In genomic region chr17:78357177-78357586, GRCh38 we compare ENCODE assay signal across 8 cellular contexts. TPM values are rescaled to one million over a fixed set of nuclear protein-coding genes. Genes with fewer than 3 reads are reported as not detected.
A peak's percentile ranks its signal among the peaks of the same experiment; 100 is the strongest.
DNase-seq lines count a peak whose midpoint lies in the region; ATAC-seq and TF ChIP-seq lines count a peak whose summit lies in the region.

No MANE protein-coding gene starts in this region.

- H3K4ac ChIP-seq in H9 (ENCODE audit: low read depth, low read length) (no peak overlapping the region), trophoblast cell (ENCODE audit: low read depth, low read length) (peak overlapping the region; percentile 54)

- H2AK5ac ChIP-seq in H9 (ENCODE audit: insufficient read length, low read length) (no peak overlapping the region), trophoblast cell (ENCODE audit: low read length) (no peak overlapping the region)

- H3K4me3 ChIP-seq in trophoblast cell (ENCODE audit: low read depth, low read length): peak overlapping the region; percentile 98

- H4K91ac ChIP-seq in H9 (ENCODE audit: insufficient read length, low read depth, low read length) (no peak overlapping the region), trophoblast cell (ENCODE audit: low read depth, low read length) (no peak overlapping the region)

- H3K27me3 Mint-ChIP-seq in H9 (ENCODE audit: low read depth): peaks cover 67% of the 10 kb centered on the region
- no peaks in the 10 kb centered on the region for H3K27me3 Mint-ChIP-seq in activated T-helper 1 cell treated with anti-CD3 and anti-CD28 coated beads, Interleukin-12 subunit alpha, Interleukin-12 subunit beta, Interleukin-2, Interleukin-4 antibody, amounts not matched to agents 30 ng/mL and 10 ng/mL and 1 ng/mL, durations not matched to agents 14 hours and 24 hours and 36 hours (ENCODE audit: insufficient read depth)

- H3K79me1 ChIP-seq in H9 (ENCODE audit: insufficient read depth, low read depth, low read length, poor library complexity, severe bottlenecking) (no peaks in the 10 kb centered on the region), trophoblast cell (ENCODE audit: low read length) (peaks cover 59% of the 10 kb centered on the region)

- H4K8ac ChIP-seq in H9 (replicated peaks; ENCODE audit: insufficient read length, low read depth, low read length) (no peak overlapping the region), trophoblast cell (ENCODE audit: low read depth, low read length) (no peak overlapping the region)

- no peak overlapping the region for H3K23ac ChIP-seq in H9 (ENCODE audit: insufficient read length, low read depth, low read length)
- no peak overlapping the region for H3K23ac ChIP-seq in trophoblast cell (ENCODE audit: low read length)

- H3K14ac ChIP-seq in H9 (ENCODE audit: insufficient read depth, low read length) (no peak overlapping the region), trophoblast cell (ENCODE audit: low read length) (peak overlapping the region; percentile 34)

- no peak overlapping the region for H4K12ac ChIP-seq in trophoblast cell (ENCODE audit: low read depth, low read length)

- no peak overlapping the region for H4K5ac ChIP-seq in H9 (ENCODE audit: insufficient read length, low read depth, low read length)

- DNase-seq in H9 (peak; percentile 56), Right ventricle myocardium inferior (ENCODE audit: missing footprints) (peak; percentile 78), trophoblast cell (peak; percentile 42 to 46), NCI-H526 treated with DMSO at 0.1 percent for 48 hours (lab: John Stamatoyannopoulos, UW) (no peak), ecto neural progenitor cell (ENCODE audit: low spot score) (no peak)
- peak; percentile 19 for DNase-seq in activated T-helper 1 cell treated with anti-CD3 and anti-CD28 coated beads, Interleukin-12 subunit alpha, Interleukin-12 subunit beta, Interleukin-2, Interleukin-4 antibody, amounts not matched to agents 30 ng/mL and 10 ng/mL and 1 ng/mL, durations not matched to agents 14 hours and 24 hours and 36 hours (ENCODE audit: low spot score)
- DNase-seq in stimulated activated CD4-positive, alpha-beta T cell treated with anti-CD3 and anti-CD28 coated beads, Interleukin-4, amount 100 ng/mL, for 24 hours: no peak

- ATAC-seq in Right ventricle myocardium inferior (no peak), GM21723 (IDR thresholded peaks at IDR 0.05; ENCODE audit: unreplicated experiment) (no peak)

- H2AFZ ChIP-seq in H9 (ENCODE audit: low read length) (no peak overlapping the region), trophoblast cell (ENCODE audit: insufficient read depth, low read length, poor library complexity) (no peak overlapping the region)

- no peak overlapping the region for H3K56ac ChIP-seq in H9 (ENCODE audit: insufficient read length, low read depth, low read length)

- peaks cover 26% of the 10 kb centered on the region for H3K23me2 ChIP-seq in H9 (ENCODE audit: insufficient read length, low read depth, low read length, poor library complexity, severe bottlenecking)

- H3T11ph ChIP-seq in H9 (ENCODE audit: low read length): no peak overlapping the region

- WGBS in H9 (ENCODE audit: extremely low coverage, insufficient read length, low lambda C conversion rate): no CpG with 5 or more reads among the region's 7 CpGs
- no CpG with 5 or more reads among the region's 7 CpGs for WGBS in trophoblast cell (ENCODE audit: extremely low coverage, insufficient coverage, insufficient read length)

- no peak overlapping the region for H3K27ac ChIP-seq in H9 (ENCODE audit: insufficient read length, low read depth, low read length)
- H3K27ac ChIP-seq in trophoblast cell (ENCODE audit: low read depth, low read length): peak overlapping the region; percentile 92

- H2BK5ac ChIP-seq in H9 (ENCODE audit: insufficient read length, low read length) (no peak overlapping the region), trophoblast cell (ENCODE audit: low read depth, low read length, poor library complexity) (peak overlapping the region; percentile 22)

- H3K79me2 ChIP-seq in H9 (ENCODE audit: insufficient read depth, low read length) (peaks cover 15% of the 10 kb centered on the region; the same call in 1 of the 2 replicates), trophoblast cell (ENCODE audit: control insufficient read depth, insufficient read depth, low read length, poor library complexity) (peaks cover 32% of the 10 kb centered on the region)

- TF ChIP-seq CTCF in H9 (conservative IDR thresholded peaks at IDR 0.05): no peak

- peak overlapping the region; percentile 63 to 84; a peak in 4 of 5 replicates for H3K4me3 Mint-ChIP-seq in H9
- peak overlapping the region; percentile 94 for H3K4me3 Mint-ChIP-seq in activated T-helper 1 cell treated with anti-CD3 and anti-CD28 coated beads, Interleukin-12 subunit alpha, Interleukin-12 subunit beta, Interleukin-2, Interleukin-4 antibody, amounts not matched to agents 30 ng/mL and 10 ng/mL and 1 ng/mL, durations not matched to agents 14 hours and 24 hours and 36 hours

- no peaks in the 10 kb centered on the region for H4K20me1 ChIP-seq in H9 (ENCODE audit: control insufficient read depth, insufficient read depth, insufficient read length)

- H2BK12ac ChIP-seq in H9 (ENCODE audit: insufficient read length, low read depth, low read length): no peak overlapping the region
- peak overlapping the region; percentile 2 for H2BK12ac ChIP-seq in trophoblast cell (ENCODE audit: low read length)

- H3K36me3 ChIP-seq in trophoblast cell (ENCODE audit: control insufficient read depth in 1 of 2, insufficient read depth in 2 of 2, low read length in 2 of 2): peaks cover 20 to 24% of the 10 kb centered on the region in 2 experiments

- peaks cover 17% of the 10 kb centered on the region; the same call in 1 of the 2 replicates for H3K4me1 ChIP-seq in H9 (ENCODE audit: insufficient read depth, low read length)
- peaks cover 36 to 45% of the 10 kb centered on the region in 2 experiments for H3K4me1 ChIP-seq in trophoblast cell (ENCODE audit: control insufficient read depth in 1 of 2, insufficient read depth in 2 of 2, low read length in 2 of 2)

- H3K4me2 ChIP-seq in H9 (ENCODE audit: insufficient read depth, insufficient read length, low read length): peak overlapping the region; percentile 42
- peak overlapping the region; percentile 71 for H3K4me2 ChIP-seq in trophoblast cell (ENCODE audit: low read length)

- H3K9me3 ChIP-seq in H9 (ENCODE audit: control insufficient read depth, low read depth, low read length): no peaks in the 10 kb centered on the region
- no peaks in the 10 kb centered on the region for H3K9me3 ChIP-seq in trophoblast cell (ENCODE audit: insufficient read depth, low read depth, low read length)

- intact Hi-C loops in activated T-helper 1 cell treated with anti-CD3 and anti-CD28 coated beads, Interleukin-12 subunit alpha, Interleukin-12 subunit beta, Interleukin-2, Interleukin-4 antibody, amounts not matched to agents 30 ng/mL and 10 ng/mL and 1 ng/mL, durations not matched to agents 14 hours and 24 hours and 36 hours (cut with micrococcal nuclease): loop anchor here (2.0 to 5.0 kb wide), 2 partner anchors 225 to 424 kb away; partner anchors contain the start of gene TMC8
- intact Hi-C loops in Right ventricle myocardium inferior (cut with DNase I): no loop called here

- H3K9ac ChIP-seq in H9 (ENCODE audit: extremely low read depth, insufficient read length, low read length) (no peak overlapping the region), trophoblast cell (ENCODE audit: low read length) (peak overlapping the region; percentile 29)

- H3K27ac Mint-ChIP-seq in H9: no peak overlapping the region
- peak overlapping the region; percentile 93 for H3K27ac Mint-ChIP-seq in activated T-helper 1 cell treated with anti-CD3 and anti-CD28 coated beads, Interleukin-12 subunit alpha, Interleukin-12 subunit beta, Interleukin-2, Interleukin-4 antibody, amounts not matched to agents 30 ng/mL and 10 ng/mL and 1 ng/mL, durations not matched to agents 14 hours and 24 hours and 36 hours

- peaks cover 14 to 21% (median 14%) of the 10 kb centered on the region in 3 experiments; a peak in 6 of 7 replicates for H3K36me3 Mint-ChIP-seq in H9 (ENCODE audit: insufficient read depth in 1 of 3, low read depth in 3 of 3)
- H3K36me3 Mint-ChIP-seq in activated T-helper 1 cell treated with anti-CD3 and anti-CD28 coated beads, Interleukin-12 subunit alpha, Interleukin-12 subunit beta, Interleukin-2, Interleukin-4 antibody, amounts not matched to agents 30 ng/mL and 10 ng/mL and 1 ng/mL, durations not matched to agents 14 hours and 24 hours and 36 hours (ENCODE audit: low read depth): peaks cover 39% of the 10 kb centered on the region

- no peak overlapping the region for H2BK15ac ChIP-seq in H9 (ENCODE audit: low read depth, low read length)

- H2BK120ac ChIP-seq in H9 (ENCODE audit: low read depth, low read length, poor library complexity, severe bottlenecking) (no peak overlapping the region), trophoblast cell (ENCODE audit: insufficient read depth, low read length, poor library complexity) (peak overlapping the region; percentile 7)

- peaks cover 58 to 67% of the 10 kb centered on the region in 2 experiments for H3K4me1 Mint-ChIP-seq in H9
- peaks cover 55% of the 10 kb centered on the region for H3K4me1 Mint-ChIP-seq in activated T-helper 1 cell treated with anti-CD3 and anti-CD28 coated beads, Interleukin-12 subunit alpha, Interleukin-12 subunit beta, Interleukin-2, Interleukin-4 antibody, amounts not matched to agents 30 ng/mL and 10 ng/mL and 1 ng/mL, durations not matched to agents 14 hours and 24 hours and 36 hours (ENCODE audit: low read depth)

- no peak overlapping the region for H3K18ac ChIP-seq in H9 (ENCODE audit: insufficient read length, low read depth, low read length)
- H3K18ac ChIP-seq in trophoblast cell (ENCODE audit: low read length): peak overlapping the region; percentile 16

- peaks cover 0 to 4% of the 10 kb centered on the region in 2 experiments; a peak in 2 of 5 replicates for H3K9me3 Mint-ChIP-seq in H9
- H3K9me3 Mint-ChIP-seq in activated T-helper 1 cell treated with anti-CD3 and anti-CD28 coated beads, Interleukin-12 subunit alpha, Interleukin-12 subunit beta, Interleukin-2, Interleukin-4 antibody, amounts not matched to agents 30 ng/mL and 10 ng/mL and 1 ng/mL, durations not matched to agents 14 hours and 24 hours and 36 hours: no peaks in the 10 kb centered on the region

- H2BK20ac ChIP-seq in H9 (ENCODE audit: low read depth, low read length, poor library complexity, severe bottlenecking): no peak overlapping the region

- H3K27me3 ChIP-seq in H9 (ENCODE audit: insufficient read depth, low read length) (no peaks in the 10 kb centered on the region), trophoblast cell (ENCODE audit: insufficient read depth, low read length) (peaks cover 1% of the 10 kb centered on the region)

RNA-seq across cellular contexts. Expression of gene SOCS3, which starts 2.7 kb away (rescaled TPM):
- total RNA-seq in H9 (2021) (9.5 and 9.6 TPM in 2 replicates), Right ventricle myocardium inferior (12.2 TPM)
- 75.4 and 76.3 TPM in 2 replicates for total RNA-seq in activated T-helper 1 cell treated with anti-CD3 and anti-CD28 coated beads, Interleukin-12 subunit alpha, Interleukin-12 subunit beta, Interleukin-2, Interleukin-4 antibody, amounts not matched to agents 30 ng/mL and 10 ng/mL and 1 ng/mL, durations not matched to agents 14 hours and 24 hours and 36 hours
- polyA plus RNA-seq in trophoblast cell (2013): 33.2 and 33.8 TPM in 2 replicates

RNA-seq across cellular contexts. Expression of gene PGS1, which starts 21.3 kb away (rescaled TPM):
- total RNA-seq in H9 (2021) (41.8 and 45.7 TPM in 2 replicates), Right ventricle myocardium inferior (16.7 TPM)
- 71.9 and 73.5 TPM in 2 replicates for total RNA-seq in activated T-helper 1 cell treated with anti-CD3 and anti-CD28 coated beads, Interleukin-12 subunit alpha, Interleukin-12 subunit beta, Interleukin-2, Interleukin-4 antibody, amounts not matched to agents 30 ng/mL and 10 ng/mL and 1 ng/mL, durations not matched to agents 14 hours and 24 hours and 36 hours
- polyA plus RNA-seq in trophoblast cell (2013): 23.9 and 26.5 TPM in 2 replicates

Comparison
In these comparisons a context has a peak if more than half of its experiments do, and no peak if none do; other contexts are left out.
1. DNase-seq: peak in H9 (single experiment), activated T-helper 1 cell treated with anti-CD3 and anti-CD28 coated beads, Interleukin-12 subunit alpha, Interleukin-12 subunit beta, Interleukin-2, Interleukin-4 antibody, amounts not matched to agents 30 ng/mL and 10 ng/mL and 1 ng/mL, durations not matched to agents 14 hours and 24 hours and 36 hours (single experiment), Right ventricle myocardium inferior (single experiment) and trophoblast cell (2 of 2); none in NCI-H526 treated with DMSO at 0.1 percent for 48 hours (single experiment), stimulated activated CD4-positive, alpha-beta T cell treated with anti-CD3 and anti-CD28 coated beads, Interleukin-4, amount 100 ng/mL, for 24 hours (single experiment) and ecto neural progenitor cell (single experiment).